ENCODE assay signal across 17 cellular contexts in the genomic region with DNA sequence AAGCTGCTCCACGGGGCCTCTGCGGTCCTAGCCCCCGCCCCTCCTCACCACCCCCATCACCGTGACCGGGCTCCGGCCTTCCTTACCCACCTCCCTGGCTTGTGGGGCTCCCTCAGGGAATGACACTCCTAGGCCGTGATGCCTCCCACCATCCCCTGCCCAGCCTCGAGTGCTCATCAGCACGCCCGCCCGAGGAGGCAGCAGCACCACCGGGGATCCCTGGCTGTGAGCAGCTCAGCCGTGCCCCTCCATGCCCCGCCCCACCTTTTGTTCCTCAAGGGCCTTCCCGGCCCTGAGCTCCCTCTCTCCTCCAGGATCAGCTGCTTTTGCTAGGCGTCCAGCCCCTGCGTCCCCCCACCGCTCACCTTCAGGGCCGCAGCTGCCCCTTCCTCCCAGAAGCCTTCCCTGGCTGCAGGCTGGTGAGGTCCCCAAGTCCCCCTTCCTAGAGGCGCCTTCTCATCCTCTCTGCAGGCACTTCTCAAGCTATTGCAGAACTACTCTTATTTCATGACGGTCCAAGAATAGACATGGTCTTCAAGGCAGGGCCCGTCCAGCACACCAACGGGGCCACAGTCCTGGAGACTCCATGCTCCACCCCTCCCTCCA. TPM values are rescaled to one million over a fixed set of nuclear protein-coding genes. Genes with fewer than 3 reads are reported as not detected.
"Had no signal": no experiment of that assay in that cellular context is flagged by ENCODE, and none has a peak within 500 bp of the region (broad histone marks: within the 10 kb centered on the region; RNA-seq: fewer than 3 reads in every experiment).

No MANE protein-coding gene starts in this region.

- H3K27ac Mint-ChIP-seq: activated CD8-positive, alpha-beta memory T cell treated with anti-CD3 and anti-CD28 coated beads, Interleukin-2, amount 10 ng/mL, durations not matched to agents 7 days and 5 days; activated naive CD8-positive, alpha-beta T cell treated with anti-CD3 and anti-CD28 coated beads for 36 hours; activated T-cell treated with anti-CD3 and anti-CD28 coated beads, Interleukin-2, amount 50 U/mL, for 24 hours; stimulated activated naive CD8-positive, alpha-beta T cell treated with anti-CD3 and anti-CD28 coated beads, Interleukin-15, amount 100 ng/mL, for 72 hours; T-helper 2 cell treated with Interferon-gamma antibody and Interleukin-4, amounts not matched to agents 5 μg/mL and 100 μg/mL, for 36 hours had no signal

- H3K36me3 ChIP-seq: breast epithelium, uterus had no signal

- H3K4me3 Mint-ChIP-seq: activated CD8-positive, alpha-beta memory T cell treated with anti-CD3 and anti-CD28 coated beads, Interleukin-2, amount 10 ng/mL, durations not matched to agents 7 days and 5 days; activated naive CD8-positive, alpha-beta T cell treated with anti-CD3 and anti-CD28 coated beads for 36 hours; activated T-cell treated with anti-CD3 and anti-CD28 coated beads, Interleukin-2, amount 50 U/mL, for 24 hours; stimulated activated naive CD8-positive, alpha-beta T cell treated with anti-CD3 and anti-CD28 coated beads, Interleukin-15, amount 100 ng/mL, for 72 hours; T-helper 2 cell treated with Interferon-gamma antibody and Interleukin-4, amounts not matched to agents 5 μg/mL and 100 μg/mL, for 36 hours had no signal

- H3K4me1 ChIP-seq: pancreas had no signal

- DNase-seq: activated CD4-positive, alpha-beta T cell treated with anti-CD3 and anti-CD28 coated beads, Interleukin-2, amount 50 U/mL, for 4 hours; activated CD4-positive, CD25-positive, alpha-beta regulatory T cell treated with anti-CD3 and anti-CD28 coated beads, Interleukin-2, amount 50 U/mL, for 72 hours; activated CD8-positive, alpha-beta memory T cell treated with anti-CD3 and anti-CD28 coated beads, Interleukin-2, amount 10 ng/mL, durations not matched to agents 7 days and 5 days; activated effector memory CD4-positive, alpha-beta T cell treated with Interleukin-2 at 50 U/mL for 16 hours; activated naive CD8-positive, alpha-beta T cell treated with anti-CD3 and anti-CD28 coated beads for 36 hours; activated T-cell treated with anti-CD3 and anti-CD28 coated beads, Interleukin-2, amount 50 U/mL, for 24 hours; mammary epithelial cell; pancreas; stimulated activated CD4-positive, alpha-beta T cell treated with anti-CD3 and anti-CD28 coated beads, Interleukin-4, amount 100 ng/mL, for 1 hour; stimulated activated naive CD8-positive, alpha-beta T cell treated with anti-CD3 and anti-CD28 coated beads, Interleukin-15, amount 100 ng/mL, for 72 hours; testis; uterus had no signal

- ATAC-seq: activated CD8-positive, alpha-beta memory T cell treated with anti-CD3 and anti-CD28 coated beads, Interleukin-2, amount 10 ng/mL, durations not matched to agents 7 days and 5 days; esophagus mucosa; left lobe of liver; pancreas; stimulated activated naive CD8-positive, alpha-beta T cell treated with anti-CD3 and anti-CD28 coated beads, Interleukin-15, amount 100 ng/mL, for 72 hours had no signal

- H3K36me3 Mint-ChIP-seq: activated naive CD8-positive, alpha-beta T cell treated with anti-CD3 and anti-CD28 coated beads for 36 hours had no signal

- H3K27me3 ChIP-seq: breast epithelium, pancreas, testis, uterus had no signal

- H3K9me3 ChIP-seq: breast epithelium, pancreas, testis, uterus had no signal

- H3K9me3 Mint-ChIP-seq: activated naive CD8-positive, alpha-beta T cell treated with anti-CD3 and anti-CD28 coated beads for 36 hours; activated T-cell treated with anti-CD3 and anti-CD28 coated beads, Interleukin-2, amount 50 U/mL, for 24 hours; stimulated activated naive CD8-positive, alpha-beta T cell treated with anti-CD3 and anti-CD28 coated beads, Interleukin-15, amount 100 ng/mL, for 72 hours; T-helper 2 cell treated with Interferon-gamma antibody and Interleukin-4, amounts not matched to agents 5 μg/mL and 100 μg/mL, for 36 hours had no signal

- H3K27ac ChIP-seq: breast epithelium, pancreas, testis, uterus had no signal

- H3K4me3 ChIP-seq: breast epithelium, pancreas, testis, uterus had no signal

RNA-seq across cellular contexts. Expression of gene SRMS, which starts 9.4 kb away (rescaled TPM):
- polyA plus RNA-seq: neural cell, pancreas had no signal

RNA-seq across cellular contexts. Expression of gene PTK6, which starts 19.8 kb away (rescaled TPM):
- polyA plus RNA-seq: neural cell had no signal
